ENCODE assay signal across 26 cellular contexts in genomic region chr17:80925668-80926067, GRCh38.
A peak's percentile ranks its signal among the peaks of the same experiment; 100 is the strongest.
DNase-seq lines count a peak whose midpoint lies in the region; ATAC-seq and TF ChIP-seq lines count a peak whose summit lies in the region.
"Had no signal": no experiment of that assay in that cellular context is flagged by ENCODE, and none has a peak within 500 bp of the region (broad histone marks: within the 10 kb centered on the region; RNA-seq: fewer than 3 reads in every experiment).

No MANE protein-coding gene starts in this region.

- peak overlapping the region; percentile 27 for H3K18ac ChIP-seq in neuronal stem cell (ENCODE audit: low read length)

- H2BK120ac ChIP-seq in neuronal stem cell (ENCODE audit: low read depth, low read length), result no peak overlapping the region

- WGBS in neuronal stem cell (ENCODE audit: extremely low coverage in 2 of 2, insufficient read length in 2 of 2, insufficient replicate concordance in 1 of 2), 2 donors, result no CpG with 5 or more reads among the region's 16 CpGs
- WGBS in spleen, 5 donors, result 82 to 91% (median 86%) methylated on average over 15 to 16 of the region's 16 CpGs

- H3K27ac Mint-ChIP-seq in chondrocyte (ENCODE audit: unreplicated experiment), result no peak overlapping the region
- H3K27ac Mint-ChIP-seq in osteocyte (ENCODE audit: unreplicated experiment), result no peak overlapping the region
- H3K27ac Mint-ChIP-seq: H9, HFFc6 had no signal

- peaks cover 2% of the 10 kb centered on the region for H3K79me1 ChIP-seq in neuronal stem cell (ENCODE audit: low read depth, low read length)

- peak overlapping the region in 4 of 11 experiments; percentile 44 to 53 (median 50); a peak in 6 of 22 replicates for H3K9ac ChIP-seq in BLaER1 treated with 17β-estradiol and CSF1 and Interleukin-3, amounts not matched to agents 10 nM and 100 nM
- H3K9ac ChIP-seq in neuronal stem cell (ENCODE audit: low read depth, low read length, poor library complexity), result peak overlapping the region; percentile 14
- H3K9ac ChIP-seq: GM23248 had no signal

- peaks cover 4 to 36% (median 26%) of the 10 kb centered on the region in 11 experiments; a peak in 19 of 22 replicates for H3K36me3 ChIP-seq in BLaER1 treated with 17β-estradiol and CSF1 and Interleukin-3, amounts not matched to agents 10 nM and 100 nM
- H3K36me3 ChIP-seq in neuronal stem cell (replicated peaks in 1 of 2; ENCODE audit: control insufficient read depth in 2 of 2, insufficient read depth in 2 of 2, low read length in 2 of 2), result peaks cover 10 to 69% of the 10 kb centered on the region in 2 donors
- peaks cover 0 to 92% (median 49%) of the 10 kb centered on the region in 6 donors for H3K36me3 ChIP-seq in spleen

- H3K36me3 Mint-ChIP-seq in chondrocyte (ENCODE audit: low read depth) (peaks cover 10% of the 10 kb centered on the region), osteocyte (ENCODE audit: unreplicated experiment) (peaks cover 12% of the 10 kb centered on the region)

- 0 out of 20 replicates have a peak overlapping the region, but pooled peaks of 1 of the 10 experiments have one; percentile 6 for H3K4me3 ChIP-seq in BLaER1 treated with 17β-estradiol and CSF1 and Interleukin-3, amounts not matched to agents 10 nM and 100 nM
- H3K4me3 ChIP-seq in neuronal stem cell (ENCODE audit: low read length in 2 of 2) (no peak overlapping the region), spleen (no peak overlapping the region)
- H3K4me3 ChIP-seq: A549, GM23248, SJSA1 had no signal

- H3K27me3 ChIP-seq in BLaER1 treated with 17β-estradiol and CSF1 and Interleukin-3, amounts not matched to agents 10 nM and 100 nM, result peaks cover 31 to 83% (median 57%) of the 10 kb centered on the region in 11 experiments; a peak in 21 of 22 replicates
- H3K27me3 ChIP-seq in neuronal stem cell (ENCODE audit: control insufficient read depth in 3 of 3, insufficient read depth in 3 of 3, low read depth in 1 of 3, low read length in 3 of 3), result peaks cover 0 to 3% (median 0%) of the 10 kb centered on the region in 3 experiments
- H3K27me3 ChIP-seq in spleen (replicated peaks in 1 of 7), result no peaks in the 10 kb centered on the region
- H3K27me3 ChIP-seq: SJSA1 had no signal

- H3K4me3 Mint-ChIP-seq in chondrocyte (ENCODE audit: unreplicated experiment), result no peak overlapping the region
- H3K4me3 Mint-ChIP-seq in osteocyte (ENCODE audit: unreplicated experiment), result no peak overlapping the region
- H3K4me3 Mint-ChIP-seq: CD4-positive, alpha-beta memory T cell; H9; HFFc6 had no signal

- no peak for TF ChIP-seq POLR2A in spleen (IDR thresholded peaks at IDR 0.05)

- H2BK12ac ChIP-seq in neuronal stem cell (ENCODE audit: low read length), result no peak overlapping the region

- no peak overlapping the region for H4K91ac ChIP-seq in neuronal stem cell (ENCODE audit: low read depth, low read length, poor library complexity)

- H3K4me1 ChIP-seq in BLaER1 treated with 17β-estradiol and CSF1 and Interleukin-3, amounts not matched to agents 10 nM and 100 nM, result peaks cover 53 to 98% (median 80%) of the 10 kb centered on the region in 10 experiments
- H3K4me1 ChIP-seq in neuronal stem cell (ENCODE audit: control insufficient read depth in 2 of 2, insufficient read depth in 1 of 2, low read depth in 1 of 2, low read length in 2 of 2), result peaks cover 7 to 11% of the 10 kb centered on the region in 2 donors
- H3K4me1 ChIP-seq in spleen, result peaks cover 0 to 26% (median 9%) of the 10 kb centered on the region in 6 donors
- H3K4me1 ChIP-seq: A549, SJSA1 had no signal

- peaks cover 8 to 85% (median 61%) of the 10 kb centered on the region in 11 experiments; a peak in 20 of 22 replicates for H4K20me1 ChIP-seq in BLaER1 treated with 17β-estradiol and CSF1 and Interleukin-3, amounts not matched to agents 10 nM and 100 nM

- H4K8ac ChIP-seq in neuronal stem cell (ENCODE audit: low read depth, low read length), result no peak overlapping the region

- H3K27ac ChIP-seq in BLaER1 treated with 17β-estradiol and CSF1 and Interleukin-3, amounts not matched to agents 10 nM and 100 nM, result 0 out of 22 replicates have a peak overlapping the region, but pooled peaks of 1 of the 11 experiments have one; percentile 52
- no peak overlapping the region for H3K27ac ChIP-seq in neuronal stem cell (replicated peaks; ENCODE audit: low read length)
- H3K27ac ChIP-seq in spleen, result no peak overlapping the region
- H3K27ac ChIP-seq: A549, GM23248, HL-60, SJSA1 had no signal

- H3K4me2 ChIP-seq in BLaER1 treated with 17β-estradiol and CSF1 and Interleukin-3, amounts not matched to agents 10 nM and 100 nM, result peak overlapping the region; percentile 52 to 94 (median 82)
- no peak overlapping the region for H3K4me2 ChIP-seq in neuronal stem cell (ENCODE audit: insufficient read depth, low read length, poor library complexity, severe bottlenecking)
- H3K4me2 ChIP-seq: A549 had no signal

- H3K4me1 Mint-ChIP-seq in chondrocyte (ENCODE audit: low read depth), result peaks cover 47% of the 10 kb centered on the region
- peaks cover 27% of the 10 kb centered on the region for H3K4me1 Mint-ChIP-seq in osteocyte (ENCODE audit: unreplicated experiment)
- H3K4me1 Mint-ChIP-seq: CD4-positive, alpha-beta memory T cell had no signal

- H2BK15ac ChIP-seq in neuronal stem cell (ENCODE audit: low read length), result no peak overlapping the region

- no peak overlapping the region for H3K14ac ChIP-seq in neuronal stem cell (ENCODE audit: low read length)

- H3K9me3 Mint-ChIP-seq in chondrocyte (ENCODE audit: low read depth) (no peaks in the 10 kb centered on the region), osteocyte (ENCODE audit: unreplicated experiment) (no peaks in the 10 kb centered on the region)
- H3K9me3 Mint-ChIP-seq: CD4-positive, alpha-beta memory T cell; H9 had no signal

- intact Hi-C loops in spleen (cut with DNase I; ENCODE audit: low total_unique reads), result no loop called here

- no peak overlapping the region for H2AK5ac ChIP-seq in neuronal stem cell (ENCODE audit: low read depth, low read length)

- no peak overlapping the region for H3K4ac ChIP-seq in neuronal stem cell (ENCODE audit: low read length)

- TF ChIP-seq CTCF in chondrocyte (IDR thresholded peaks at IDR 0.05), result no peak
- TF ChIP-seq CTCF in spleen (IDR thresholded peaks at IDR 0.05 in 8 of 11, conservative IDR thresholded peaks at IDR 0.05 in 3 of 11), result no peak
- no peak for TF ChIP-seq CTCF in osteocyte (IDR thresholded peaks at IDR 0.05)

- H2AFZ ChIP-seq in neuronal stem cell (ENCODE audit: low read length), result no peak overlapping the region
- H2AFZ ChIP-seq: GM23248 had no signal

- H2BK5ac ChIP-seq in neuronal stem cell (ENCODE audit: low read length), result no peak overlapping the region

- DNase-seq in chondrocyte (ENCODE audit: low spot score), result peak; percentile 72
- DNase-seq in neuronal stem cell (ENCODE audit: low spot score), result no peak
- DNase-seq in spleen, result peak; percentile 59
- no peak for DNase-seq in NCI-H1105 treated with DMSO at 0.1 percent for 48 hours (lab: John Stamatoyannopoulos, UW)
- DNase-seq in osteocyte (ENCODE audit: extremely low spot score, unreplicated experiment), result no peak
- DNase-seq in A172 (ENCODE audit: low spot score), result no peak
- DNase-seq: CD4-positive, alpha-beta memory T cell; DND-41; GM23248; H9; HFFc6; KG1; NCI-H1092 treated with DMSO at 0.1 percent for 48 hours; NCI-H146; NCI-H2029 treated with DMSO at 0.1 percent for 48 hours; NCI-H345; NCI-H524; NCI-H774; NK-92 treated with Interleukin-12 subunit alpha and Interleukin-12 subunit beta, amount 100 ng/mL, for 24 hours had no signal

- peak overlapping the region; percentile 29 for H3K23ac ChIP-seq in neuronal stem cell (ENCODE audit: low read depth, low read length, poor library complexity)

- ATAC-seq in HG03039 (IDR thresholded peaks at IDR 0.05; ENCODE audit: unreplicated experiment), result no peak
- ATAC-seq: A549, HepG2, Panc1 had no signal

- no peaks in the 10 kb centered on the region for H3K27me3 Mint-ChIP-seq in chondrocyte (ENCODE audit: low read depth)
- H3K27me3 Mint-ChIP-seq in osteocyte (ENCODE audit: unreplicated experiment), result no peaks in the 10 kb centered on the region
- H3K27me3 Mint-ChIP-seq: CD4-positive, alpha-beta memory T cell had no signal

- H3K9me3 ChIP-seq in BLaER1 treated with 17β-estradiol and CSF1 and Interleukin-3, amounts not matched to agents 10 nM and 100 nM (replicated peaks in 1 of 11), result no peaks in the 10 kb centered on the region
- H3K9me3 ChIP-seq in neuronal stem cell (replicated peaks in 1 of 2; ENCODE audit: control insufficient read depth in 2 of 2, insufficient read depth in 1 of 2, low read depth in 1 of 2, low read length in 2 of 2) (peaks cover 0 to 3% of the 10 kb centered on the region in 2 donors), spleen (no peaks in the 10 kb centered on the region)
- H3K9me3 ChIP-seq: A549, SJSA1 had no signal

Comparison
In these comparisons a context has a peak if more than half of its experiments do, and no peak if none do; other contexts are left out.
1. DNase-seq: peak in chondrocyte (single experiment) and spleen (single experiment); none in neuronal stem cell (single experiment), NCI-H1105 treated with DMSO at 0.1 percent for 48 hours (single experiment), osteocyte (single experiment) and A172 (single experiment).